ENCODE assay signal across 28 cellular contexts in the genomic region with DNA sequence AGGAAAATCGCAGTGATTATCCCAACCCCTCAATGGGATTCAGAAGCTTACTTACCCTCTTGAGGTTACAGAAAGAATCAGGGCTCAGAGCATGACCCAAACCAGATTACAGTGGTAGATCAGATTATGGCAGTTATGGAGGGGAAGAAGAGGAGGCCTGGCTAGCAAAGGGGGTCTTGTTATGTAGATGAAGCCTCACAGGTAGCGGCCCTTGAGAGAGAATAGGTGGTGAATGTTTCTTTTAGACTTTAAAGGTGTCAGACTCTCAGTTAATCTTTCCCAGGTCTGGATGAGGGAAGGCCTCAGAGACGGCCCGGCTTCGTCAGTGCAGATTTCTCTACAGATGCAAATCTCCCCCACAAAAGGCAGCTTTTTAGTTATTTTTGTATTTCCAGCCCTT. TPM values are rescaled to one million over a fixed set of nuclear protein-coding genes. Genes with fewer than 3 reads are reported as not detected.
"Had no signal": no experiment of that assay in that cellular context is flagged by ENCODE, and none has a peak within 500 bp of the region (broad histone marks: within the 10 kb centered on the region; RNA-seq: fewer than 3 reads in every experiment).

No MANE protein-coding gene starts in this region.

- H3K27me3 ChIP-seq: adrenal gland, body of pancreas, cardiac muscle cell, dorsolateral prefrontal cortex, heart left ventricle, left lung, neutrophil, right lobe of liver, tibial nerve had no signal

- H3K9me3 ChIP-seq: adrenal gland, body of pancreas, heart left ventricle, left lung, lower lobe of right lung, mucosa of descending colon, neutrophil, right lobe of liver, tibial nerve had no signal

- DNase-seq: activated CD4-positive, alpha-beta T cell treated with anti-CD3 and anti-CD28 coated beads for 4 hours; activated CD4-positive, alpha-beta T cell treated with anti-CD3 and anti-CD28 coated beads, Interleukin-2, amount 50 U/mL, for 4 hours; activated naive CD4-positive, alpha-beta T cell treated with Interleukin-2 at 50 U/mL for 16 hours; activated naive CD8-positive, alpha-beta T cell treated with anti-CD3 and anti-CD28 coated beads for 36 hours; activated T-cell treated with anti-CD3 and anti-CD28 coated beads for 4 hours; activated T-cell treated with anti-CD3 and anti-CD28 coated beads, Interleukin-2, amount 50 U/mL, for 72 hours; adrenal gland; aorta; body of pancreas; dorsolateral prefrontal cortex; effector memory CD4-positive, alpha-beta T cell; foreskin fibroblast; heart left ventricle; hypothalamus; lower lobe of right lung; mucosa of descending colon; right lobe of liver; stimulated activated CD4-positive, alpha-beta T cell treated with anti-CD3 and anti-CD28 coated beads, Interleukin-2, amount 100 ng/mL, for 48 hours; stimulated activated naive CD4-positive, alpha-beta T cell treated with Interleukin-2 at 50 U/mL for 16 hours; T-helper 1 cell had no signal

- H3K27ac ChIP-seq: body of pancreas, cardiac muscle cell, dorsolateral prefrontal cortex, left lung, lower lobe of right lung, neutrophil, right lobe of liver had no signal

- H3K4me3 ChIP-seq: adrenal gland, body of pancreas, cardiac muscle cell, coronary artery, dorsolateral prefrontal cortex, heart left ventricle, left lung, lower lobe of right lung, mucosa of descending colon, right lobe of liver, tibial nerve had no signal

- H3K36me3 ChIP-seq: adrenal gland, cardiac muscle cell, heart left ventricle, left lung, lower lobe of right lung, neutrophil, right lobe of liver, tibial nerve had no signal

- H3K4me1 ChIP-seq: body of pancreas, left lung had no signal

- ATAC-seq: activated T-cell treated with anti-CD3 and anti-CD28 coated beads, Interleukin-2, amount 50 U/mL, for 72 hours; body of pancreas; heart left ventricle; left lung; lower lobe of right lung; mucosa of descending colon; natural killer cell treated with Interleukin-12 subunit alpha and Interleukin-12 subunit beta and Interleukin-15 and Interleukin-18, amount 100 ng/mL, for 72 hours; right lobe of liver had no signal

- FAIRE-seq: islet of Langerhans had no signal

RNA-seq across cellular contexts. Expression of gene RNF112, which starts 15.6 kb away (rescaled TPM):
- total RNA-seq: renal cortical epithelial cell had no signal

RNA-seq across cellular contexts. Expression of gene MFAP4, which starts 39.6 kb away (rescaled TPM):
- total RNA-seq: natural killer cell treated with Interleukin-12 subunit alpha and Interleukin-12 subunit beta and Interleukin-15 and Interleukin-18, amount 100 ng/mL, for 72 hours had no signal
